ENCODE assay signal across 11 cellular contexts in the genomic region with DNA sequence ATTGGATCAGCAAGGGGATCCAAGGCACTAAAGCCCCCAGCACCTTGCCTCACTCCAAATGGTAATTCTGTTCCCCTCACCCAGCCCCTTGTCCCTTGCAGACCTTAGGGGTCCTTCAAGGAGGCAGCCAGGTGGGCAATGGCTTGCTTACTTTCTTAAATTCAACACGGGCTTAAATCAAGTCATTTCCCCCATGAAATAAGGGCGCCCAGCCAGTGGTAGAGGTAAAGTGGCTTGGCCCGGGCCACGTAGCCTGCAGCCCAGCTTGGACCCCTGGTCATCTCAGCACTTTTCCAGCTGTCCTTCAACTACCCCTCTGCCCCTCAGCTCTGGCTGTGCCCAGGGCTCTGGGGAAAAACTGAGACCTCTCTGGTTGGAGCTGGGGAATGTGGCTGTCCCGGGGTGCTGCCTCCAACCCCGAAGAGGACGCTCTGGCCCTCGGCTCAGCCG. TPM values are rescaled to one million over a fixed set of nuclear protein-coding genes. Genes with fewer than 3 reads are reported as not detected.
DNase-seq lines count a peak whose midpoint lies in the region; ATAC-seq and TF ChIP-seq lines count a peak whose summit lies in the region.
"Had no signal": no experiment of that assay in that cellular context is flagged by ENCODE, and none has a peak within 500 bp of the region (broad histone marks: within the 10 kb centered on the region; RNA-seq: fewer than 3 reads in every experiment).

No MANE protein-coding gene starts in this region.

- 40 to 73% (median 50%) methylated on average over 7 to 9 of the region's 9 CpGs for WGBS in heart left ventricle, 4 donors
- 47 to 57% methylated on average over 4 to 9 of the region's 9 CpGs for WGBS in upper lobe of left lung, 2 donors

- ATAC-seq in heart left ventricle (no peak), Right ventricle myocardium inferior (no peak), upper lobe of left lung (ENCODE audit: low FRiP score in 2 of 2) (no peak), HG02623 (IDR thresholded peaks at IDR 0.05; ENCODE audit: unreplicated experiment) (no peak)
- ATAC-seq in activated naive CD4-positive, alpha-beta T cell treated with anti-CD3 and anti-CD28 coated beads, Interleukin-2, amount 50 U/mL, for 72 hours = no peak
- no peak for ATAC-seq in activated CD4-positive, CD25-positive, alpha-beta regulatory T cell treated with anti-CD3 and anti-CD28 coated beads, Interleukin-2, amount 50 U/mL, for 24 hours

- H3K9me3 ChIP-seq in heart left ventricle (no peaks in the 10 kb centered on the region), mucosa of stomach (ENCODE audit: control insufficient read depth, low read length) (no peaks in the 10 kb centered on the region), upper lobe of left lung (no peaks in the 10 kb centered on the region)

- H3K27ac ChIP-seq in heart left ventricle = peak overlapping the region in 6 of 12 donors; percentile 25 to 85 (median 36)
- peak overlapping the region; percentile 69 to 89 (median 84) for H3K27ac ChIP-seq in upper lobe of left lung
- H3K27ac ChIP-seq: C4-2B had no signal

- H3K4me3 ChIP-seq in heart left ventricle = peak overlapping the region in 9 of 12 donors; percentile 23 to 64 (median 37)
- no peak overlapping the region for H3K4me3 ChIP-seq in mucosa of stomach (ENCODE audit: low read length)
- peak overlapping the region in 3 of 4 donors; percentile 29 to 54 (median 48) for H3K4me3 ChIP-seq in upper lobe of left lung

- DNase-seq in heart left ventricle (no peak), Right ventricle myocardium inferior (ENCODE audit: missing footprints) (no peak), upper lobe of left lung (peak in 1 of 2 donors; percentile 8), GDM1 (lab: John Stamatoyannopoulos, UW) (no peak)
- no peak for DNase-seq in activated naive CD4-positive, alpha-beta T cell treated with anti-CD3 and anti-CD28 coated beads, Interleukin-2, amount 50 U/mL, for 72 hours (ENCODE audit: low spot score in 2 of 2)
- DNase-seq: islet precursor cell, NCI-H1694 had no signal

- H3K36me3 Mint-ChIP-seq in activated naive CD4-positive, alpha-beta T cell treated with anti-CD3 and anti-CD28 coated beads, Interleukin-2, amount 50 U/mL, for 72 hours = peaks cover 25 to 44% of the 10 kb centered on the region in 2 donors

- TF ChIP-seq CTCF in heart left ventricle (IDR thresholded peaks at IDR 0.05) (no peak), upper lobe of left lung (IDR thresholded peaks at IDR 0.05) (no peak)

- peaks cover 0 to 89% (median 15%) of the 10 kb centered on the region in 12 donors for H3K4me1 ChIP-seq in heart left ventricle
- H3K4me1 ChIP-seq in mucosa of stomach (ENCODE audit: control insufficient read depth, insufficient read depth, low read length) = peaks cover 3% of the 10 kb centered on the region
- peaks cover 0 to 43% (median 19%) of the 10 kb centered on the region in 4 donors for H3K4me1 ChIP-seq in upper lobe of left lung

- H3K27me3 ChIP-seq in heart left ventricle (no peaks in the 10 kb centered on the region), mucosa of stomach (ENCODE audit: control insufficient read depth, insufficient read depth, low read length) (no peaks in the 10 kb centered on the region), upper lobe of left lung (no peaks in the 10 kb centered on the region)

- TF ChIP-seq EP300 in upper lobe of left lung (IDR thresholded peaks at IDR 0.05) = no peak

- TF ChIP-seq POLR2A in heart left ventricle (IDR thresholded peaks at IDR 0.05) (no peak), upper lobe of left lung (IDR thresholded peaks at IDR 0.05) (no peak)

- H3K36me3 ChIP-seq in heart left ventricle (no peaks in the 10 kb centered on the region), mucosa of stomach (ENCODE audit: control insufficient read depth, insufficient read depth, low read length) (no peaks in the 10 kb centered on the region), upper lobe of left lung (no peaks in the 10 kb centered on the region)

- H3K9ac ChIP-seq in mucosa of stomach (ENCODE audit: low read length) = peak overlapping the region; percentile 29

- intact Hi-C loops in heart left ventricle (cut with DNase I) = no loop called here
- intact Hi-C loops in Right ventricle myocardium inferior (cut with DNase I) = no loop called here

- no peaks in the 10 kb centered on the region for H3K9me3 Mint-ChIP-seq in activated naive CD4-positive, alpha-beta T cell treated with anti-CD3 and anti-CD28 coated beads, Interleukin-2, amount 50 U/mL, for 72 hours

- H3K27ac Mint-ChIP-seq in activated naive CD4-positive, alpha-beta T cell treated with anti-CD3 and anti-CD28 coated beads, Interleukin-2, amount 50 U/mL, for 72 hours = peak overlapping the region; percentile 96

RNA-seq across cellular contexts. Expression of a gene that starts 1.2 kb away (rescaled TPM):
- total RNA-seq in heart left ventricle (10 to 100 TPM in 2 of 9 donors, 1 to 10 TPM in 7; 1.3 to 17.2 (median 2.9) TPM), Right ventricle myocardium inferior (4.5 TPM), upper lobe of left lung (10 to 100 TPM in 5 of 6 donors, 1 to 10 TPM in 1; 7.0 to 69.1 (median 20.2) TPM)
- 1 to 10 TPM; 2.9 to 3.2 TPM for polyA plus RNA-seq in heart left ventricle
- total RNA-seq in activated naive CD4-positive, alpha-beta T cell treated with anti-CD3 and anti-CD28 coated beads, Interleukin-2, amount 50 U/mL, for 72 hours = 100 to 1,000 TPM in 1 of 2 donors, 10 to 100 TPM in 1; 95.5 to 149 TPM
